1 cellular context compared by ENCODE assay signal in the genomic region with DNA sequence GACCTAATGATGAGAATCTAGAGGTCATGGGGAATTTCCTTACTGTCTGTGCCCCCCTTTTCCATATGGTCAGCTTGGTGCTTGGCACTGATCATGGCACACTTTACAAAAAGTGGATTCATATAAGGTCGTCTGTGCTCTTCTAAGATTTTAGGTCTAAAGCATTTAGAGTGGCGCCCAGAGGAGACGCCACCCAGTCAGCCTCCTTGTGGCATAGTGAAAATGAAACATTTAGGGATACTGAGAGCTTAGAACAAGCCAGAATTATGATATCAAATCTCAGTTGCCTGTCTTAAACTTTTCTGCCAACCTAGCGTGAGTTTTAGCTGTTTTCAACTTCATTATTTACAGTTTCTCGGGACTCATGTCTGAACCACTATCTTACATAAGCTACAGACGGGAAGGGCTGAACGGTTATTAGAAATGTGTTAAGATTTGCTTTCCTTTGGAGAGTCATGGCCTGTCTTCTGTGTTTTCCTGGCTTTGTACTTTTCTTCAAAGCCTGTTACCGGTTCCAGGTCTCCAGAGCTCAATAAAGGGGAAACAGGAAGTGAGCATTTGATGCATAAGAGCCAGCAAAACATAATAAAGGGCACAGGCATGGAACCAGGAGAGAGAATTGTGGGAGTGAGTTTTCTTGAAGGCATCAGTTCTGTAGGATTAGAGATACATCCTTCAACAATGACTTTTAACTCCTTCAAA.
TF ChIP-seq lines count a peak whose summit lies in the region.

No MANE protein-coding gene starts in this region.

TF ChIP-seq in HCT116, 20 proteins besides CTCF, POLR2A, EP300 and RAD21 (continued from another document):
- TF ChIP-seq, protein P1, sequence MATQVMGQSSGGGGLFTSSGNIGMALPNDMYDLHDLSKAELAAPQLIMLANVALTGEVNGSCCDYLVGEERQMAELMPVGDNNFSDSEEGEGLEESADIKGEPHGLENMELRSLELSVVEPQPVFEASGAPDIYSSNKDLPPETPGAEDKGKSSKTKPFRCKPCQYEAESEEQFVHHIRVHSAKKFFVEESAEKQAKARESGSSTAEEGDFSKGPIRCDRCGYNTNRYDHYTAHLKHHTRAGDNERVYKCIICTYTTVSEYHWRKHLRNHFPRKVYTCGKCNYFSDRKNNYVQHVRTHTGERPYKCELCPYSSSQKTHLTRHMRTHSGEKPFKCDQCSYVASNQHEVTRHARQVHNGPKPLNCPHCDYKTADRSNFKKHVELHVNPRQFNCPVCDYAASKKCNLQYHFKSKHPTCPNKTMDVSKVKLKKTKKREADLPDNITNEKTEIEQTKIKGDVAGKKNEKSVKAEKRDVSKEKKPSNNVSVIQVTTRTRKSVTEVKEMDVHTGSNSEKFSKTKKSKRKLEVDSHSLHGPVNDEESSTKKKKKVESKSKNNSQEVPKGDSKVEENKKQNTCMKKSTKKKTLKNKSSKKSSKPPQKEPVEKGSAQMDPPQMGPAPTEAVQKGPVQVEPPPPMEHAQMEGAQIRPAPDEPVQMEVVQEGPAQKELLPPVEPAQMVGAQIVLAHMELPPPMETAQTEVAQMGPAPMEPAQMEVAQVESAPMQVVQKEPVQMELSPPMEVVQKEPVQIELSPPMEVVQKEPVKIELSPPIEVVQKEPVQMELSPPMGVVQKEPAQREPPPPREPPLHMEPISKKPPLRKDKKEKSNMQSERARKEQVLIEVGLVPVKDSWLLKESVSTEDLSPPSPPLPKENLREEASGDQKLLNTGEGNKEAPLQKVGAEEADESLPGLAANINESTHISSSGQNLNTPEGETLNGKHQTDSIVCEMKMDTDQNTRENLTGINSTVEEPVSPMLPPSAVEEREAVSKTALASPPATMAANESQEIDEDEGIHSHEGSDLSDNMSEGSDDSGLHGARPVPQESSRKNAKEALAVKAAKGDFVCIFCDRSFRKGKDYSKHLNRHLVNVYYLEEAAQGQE (IDR thresholded peaks at IDR 0.05; ENCODE audit: low read depth) = no peak
- TF ChIP-seq SP1 (IDR thresholded peaks at IDR 0.05; ENCODE audit: low read depth) (peak; percentile 53; the same call in 1 of the 2 replicates), FOSL1 (IDR thresholded peaks at IDR 0.05; ENCODE audit: low read depth) (peak; percentile 41), SIN3A (IDR thresholded peaks at IDR 0.05; ENCODE audit: low read depth) (no peak), POLR2AphosphoS5 (IDR thresholded peaks at IDR 0.05; ENCODE audit: low read depth, low read length) (no peak), ZNF274 (IDR thresholded peaks at IDR 0.05; ENCODE audit: low read depth, low read length) (no peak), ZFX (IDR thresholded peaks at IDR 0.05) (no peak), ELF1 (IDR thresholded peaks at IDR 0.05; ENCODE audit: borderline replicate concordance, low read depth) (0 out of 2 replicates have a peak, but pooled peaks have one; percentile 45), YY1 (IDR thresholded peaks at IDR 0.05; ENCODE audit: extremely low read depth, insufficient replicate concordance, low read depth, low read length) (no peak), JUND (IDR thresholded peaks at IDR 0.05) (no peak), SRF (IDR thresholded peaks at IDR 0.05; ENCODE audit: low read depth) (no peak)
- TF ChIP-seq, protein P2, sequence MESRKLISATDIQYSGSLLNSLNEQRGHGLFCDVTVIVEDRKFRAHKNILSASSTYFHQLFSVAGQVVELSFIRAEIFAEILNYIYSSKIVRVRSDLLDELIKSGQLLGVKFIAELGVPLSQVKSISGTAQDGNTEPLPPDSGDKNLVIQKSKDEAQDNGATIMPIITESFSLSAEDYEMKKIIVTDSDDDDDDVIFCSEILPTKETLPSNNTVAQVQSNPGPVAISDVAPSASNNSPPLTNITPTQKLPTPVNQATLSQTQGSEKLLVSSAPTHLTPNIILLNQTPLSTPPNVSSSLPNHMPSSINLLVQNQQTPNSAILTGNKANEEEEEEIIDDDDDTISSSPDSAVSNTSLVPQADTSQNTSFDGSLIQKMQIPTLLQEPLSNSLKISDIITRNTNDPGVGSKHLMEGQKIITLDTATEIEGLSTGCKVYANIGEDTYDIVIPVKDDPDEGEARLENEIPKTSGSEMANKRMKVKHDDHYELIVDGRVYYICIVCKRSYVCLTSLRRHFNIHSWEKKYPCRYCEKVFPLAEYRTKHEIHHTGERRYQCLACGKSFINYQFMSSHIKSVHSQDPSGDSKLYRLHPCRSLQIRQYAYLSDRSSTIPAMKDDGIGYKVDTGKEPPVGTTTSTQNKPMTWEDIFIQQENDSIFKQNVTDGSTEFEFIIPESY (IDR thresholded peaks at IDR 0.05; ENCODE audit: extremely low read depth, insufficient replicate concordance, low read length) = no peak
